Comparison of ENCODE assay signal across 8 cellular contexts in genomic region chr2:7427293-7428060, GRCh38.
A peak's percentile ranks its signal among the peaks of the same experiment; 100 is the strongest.
DNase-seq lines count a peak whose midpoint lies in the region; ATAC-seq and TF ChIP-seq lines count a peak whose summit lies in the region.

No MANE protein-coding gene starts in this region.

- peak; percentile 53 for ATAC-seq in foreskin keratinocyte

- no peak overlapping the region for H2AFZ ChIP-seq in parathyroid adenoma

- TF ChIP-seq CTCF in Calu3 (IDR thresholded peaks at IDR 0.05; ENCODE audit: unreplicated experiment) (peak; percentile 35), foreskin keratinocyte (conservative IDR thresholded peaks at IDR 0.05) (peak; percentile 73), parathyroid adenoma (IDR thresholded peaks at IDR 0.05) (peak; percentile 74)

- no peak overlapping the region for H3K4me3 Mint-ChIP-seq in Calu3 (ENCODE audit: low read depth, unreplicated experiment)
- H3K4me3 Mint-ChIP-seq in activated CD4-positive, alpha-beta memory T cell treated with anti-CD3 and anti-CD28 coated beads for 36 hours = peak overlapping the region; percentile 35

- peaks cover 13% of the 10 kb centered on the region for H3K36me3 Mint-ChIP-seq in Calu3 (ENCODE audit: insufficient read depth, unreplicated experiment)
- peaks cover 14% of the 10 kb centered on the region for H3K36me3 Mint-ChIP-seq in activated CD4-positive, alpha-beta memory T cell treated with anti-CD3 and anti-CD28 coated beads for 36 hours

- H3K4me2 ChIP-seq in parathyroid adenoma (ENCODE audit: low read length) = no peak overlapping the region

- peaks cover 30% of the 10 kb centered on the region for H3K4me1 Mint-ChIP-seq in Calu3 (ENCODE audit: low read depth, unreplicated experiment)
- H3K4me1 Mint-ChIP-seq in activated CD4-positive, alpha-beta memory T cell treated with anti-CD3 and anti-CD28 coated beads for 36 hours (ENCODE audit: low read depth) = peaks cover 38% of the 10 kb centered on the region

- peak; percentile 44 for DNase-seq in Calu3
- DNase-seq in HEK293T (ENCODE audit: extremely low spot score) = peak; percentile 55
- peak; percentile 81 for DNase-seq in NCI-H345 (lab: John Stamatoyannopoulos, UW)
- DNase-seq in activated CD4-positive, alpha-beta memory T cell treated with anti-CD3 and anti-CD28 coated beads for 36 hours = no peak
- DNase-seq in foreskin keratinocyte = peak; percentile 4 to 35
- no peak for DNase-seq in NK-92 treated with Interleukin-12 subunit alpha and Interleukin-12 subunit beta, amount 100 ng/mL, for 24 hours (lab: John Stamatoyannopoulos, UW)
- DNase-seq in ureter (ENCODE audit: low spot score) = no peak

- no peaks in the 10 kb centered on the region for H3K79me2 ChIP-seq in parathyroid adenoma

- CTCF ChIA-PET in Calu3 (lab: Charles Lee) (interaction anchor here (0.6 to 1.4 kb wide), 17 partner anchors 11 to 1254 kb away, joined by 3 to 6 read pairs (median 4); partner anchors contain the start of gene ID2), HEK293T (lab: Yijun Ruan, JAX) (interaction anchor here (0.7 to 1.0 kb wide), 3 partner anchors 18 to 1260 kb away, joined by 4 read pairs; no protein-coding TSS in a partner anchor)
- CTCF ChIA-PET in activated CD4-positive, alpha-beta memory T cell treated with anti-CD3 and anti-CD28 coated beads for 36 hours (lab: Charles Lee) = interaction anchor here (0.6 to 2.7 kb wide), 47 partner anchors 10 to 1333 kb away, joined by 3 to 50 read pairs (median 4); partner anchors contain the start of gene ID2

- intact Hi-C loops in Calu3 (cut with micrococcal nuclease; ENCODE audit: unreplicated experiment) = loop anchor here (2.0 to 10.0 kb wide), 4 partner anchors 257 to 1327 kb away; no protein-coding TSS in a partner anchor
- intact Hi-C loops in activated CD4-positive, alpha-beta memory T cell treated with anti-CD3 and anti-CD28 coated beads for 36 hours (cut with micrococcal nuclease) = loop anchor here (1.0 to 10.0 kb wide), 5 partner anchors 223 to 1259 kb away; no protein-coding TSS in a partner anchor

- H3K36me3 ChIP-seq in parathyroid adenoma (ENCODE audit: control insufficient read depth, insufficient read depth, low read length) = no peaks in the 10 kb centered on the region

- H3K4me3 ChIP-seq in parathyroid adenoma (ENCODE audit: low read depth, low read length) = no peak overlapping the region

- H3K27me3 ChIP-seq in foreskin keratinocyte (peaks cover 26% of the 10 kb centered on the region), parathyroid adenoma (ENCODE audit: control insufficient read depth, insufficient read depth, low read length) (no peaks in the 10 kb centered on the region)

- H3K27me3 Mint-ChIP-seq in Calu3 (ENCODE audit: unreplicated experiment) = no peaks in the 10 kb centered on the region
- H3K27me3 Mint-ChIP-seq in activated CD4-positive, alpha-beta memory T cell treated with anti-CD3 and anti-CD28 coated beads for 36 hours = peaks cover 14% of the 10 kb centered on the region

- BruUV-seq in Calu3 (replicated peaks; lab: Mats Ljungman, UMichigan) = no TSS peak

- H3K9me3 ChIP-seq in parathyroid adenoma (ENCODE audit: control insufficient read depth, low read length) = no peaks in the 10 kb centered on the region

- H3K27ac Mint-ChIP-seq in Calu3 (ENCODE audit: unreplicated experiment) = no peak overlapping the region
- H3K27ac Mint-ChIP-seq in activated CD4-positive, alpha-beta memory T cell treated with anti-CD3 and anti-CD28 coated beads for 36 hours = peak overlapping the region; percentile 68

- H3K4me1 ChIP-seq in foreskin keratinocyte = no peaks in the 10 kb centered on the region
- no peaks in the 10 kb centered on the region for H3K4me1 ChIP-seq in parathyroid adenoma

- H3K27ac ChIP-seq in foreskin keratinocyte (no peak overlapping the region), parathyroid adenoma (no peak overlapping the region)

- H3K9ac ChIP-seq in parathyroid adenoma = no peak overlapping the region

- POLR2A ChIA-PET in HEK293T (lab: Yijun Ruan, JAX) = no interaction called here
- POLR2A ChIA-PET in activated CD4-positive, alpha-beta memory T cell treated with anti-CD3 and anti-CD28 coated beads for 36 hours (lab: Charles Lee) = interaction anchor here (0.9 to 2.2 kb wide), 3 partner anchors 17 to 96 kb away, joined by 3 to 6 read pairs (median 4); no protein-coding TSS in a partner anchor

- H3K9me3 Mint-ChIP-seq in Calu3 (ENCODE audit: low read depth, unreplicated experiment) = no peaks in the 10 kb centered on the region
- no peaks in the 10 kb centered on the region for H3K9me3 Mint-ChIP-seq in activated CD4-positive, alpha-beta memory T cell treated with anti-CD3 and anti-CD28 coated beads for 36 hours

TF ChIP-seq in HEK293T, 16 proteins besides CTCF, POLR2A, EP300 and RAD21:
- TF ChIP-seq HDGF (IDR thresholded peaks at IDR 0.05; ENCODE audit: borderline replicate concordance) (no peak), LEF1 (IDR thresholded peaks at IDR 0.05; ENCODE audit: borderline replicate concordance) (no peak), TARDBP (IDR thresholded peaks at IDR 0.05) (no peak), NFRKB (IDR thresholded peaks at IDR 0.05) (no peak), L3MBTL2 (conservative IDR thresholded peaks at IDR 0.05) (no peak), ZNF384 (IDR thresholded peaks at IDR 0.05) (no peak), FOXA1 (IDR thresholded peaks at IDR 0.05) (no peak), PKNOX1 (IDR thresholded peaks at IDR 0.05) (no peak), ARNT (IDR thresholded peaks at IDR 0.05) (no peak), SP1 (IDR thresholded peaks at IDR 0.05) (no peak), ELF4 (IDR thresholded peaks at IDR 0.05) (no peak), BHLHE40 (IDR thresholded peaks at IDR 0.05; ENCODE audit: borderline replicate concordance) (no peak)

Comparison
In these comparisons a context has a peak if more than half of its experiments do, and no peak if none do; other contexts are left out.
1. DNase-seq: peak in Calu3 (single experiment), HEK293T (single experiment), NCI-H345 (single experiment) and foreskin keratinocyte (2 of 2); none in activated CD4-positive, alpha-beta memory T cell treated with anti-CD3 and anti-CD28 coated beads for 36 hours (single experiment), NK-92 treated with Interleukin-12 subunit alpha and Interleukin-12 subunit beta, amount 100 ng/mL, for 24 hours (single experiment) and ureter (single experiment).
2. Peak in every context shown above with its lines, with median percentiles within 50 percentile points of each other: CTCF ChIP-seq.